8 cellular contexts compared by ENCODE assay signal in genomic region chr13:43785681-43786471, GRCh38. TPM values are rescaled to one million over a fixed set of nuclear protein-coding genes. Genes with fewer than 3 reads are reported as not detected.
DNase-seq lines count a peak whose midpoint lies in the region; ATAC-seq and TF ChIP-seq lines count a peak whose summit lies in the region.

No MANE protein-coding gene starts in this region.

- H3K27ac ChIP-seq in HL-60 (replicated peaks), result no peak overlapping the region
- peak overlapping the region; percentile 62 for H3K27ac ChIP-seq in layer of hippocampus (ENCODE audit: low read depth, low read length)

- ATAC-seq in HG02798 (IDR thresholded peaks at IDR 0.05; ENCODE audit: poor library complexity, unreplicated experiment), result no peak

- peaks cover 57% of the 10 kb centered on the region for H3K27me3 ChIP-seq in HL-60 (ENCODE audit: insufficient read depth, poor library complexity, severe bottlenecking)
- H3K27me3 ChIP-seq in layer of hippocampus (ENCODE audit: control insufficient read depth, insufficient read depth, low read length), result no peaks in the 10 kb centered on the region

- H3K4me3 ChIP-seq in HL-60 (replicated peaks; ENCODE audit: insufficient read depth, low read length), result peak overlapping the region; percentile 50

- DNase-seq in DMS114 treated with DMSO at 0.1 percent for 48 hours (lab: John Stamatoyannopoulos, UW; ENCODE audit: unreplicated experiment) (peak; percentile 37), HL-60 (ENCODE audit: low read depth in 1 of 2, low spot score in 1 of 2) (peak in 1 of 2 experiments; percentile 3), SW480 (ENCODE audit: low spot score) (peak; percentile 63), dermis blood vessel endothelial cell (peak; percentile 33)
- peak; percentile 20 for DNase-seq in stimulated activated CD4-positive, alpha-beta T cell treated with anti-CD3 and anti-CD28 coated beads, Interleukin-1b, Interleukin-23, amount 100 ng/mL, for 48 hours
- DNase-seq in effector CD8-positive, alpha-beta T cell (lab: John Stamatoyannopoulos, UW), result no peak

- TF ChIP-seq CTCF in HL-60 (IDR thresholded peaks at IDR 0.05; ENCODE audit: insufficient read depth, low read length), result no peak

RNA-seq across cellular contexts. Expression of gene ENOX1, which starts 0.9 kb away (rescaled TPM):
- total RNA-seq in dermis blood vessel endothelial cell, result 0.23 and 2.0 TPM in 2 replicates
